In genomic region chr11:78199015-78199652, GRCh38 we compare ENCODE assay signal across 26 cellular contexts.
"Had no signal": no experiment of that assay in that cellular context is flagged by ENCODE, and none has a peak within 500 bp of the region (broad histone marks: within the 10 kb centered on the region; RNA-seq: fewer than 3 reads in every experiment).

No MANE protein-coding gene starts in this region.

- H3K9ac ChIP-seq: neural progenitor cell had no signal

- H3K27ac ChIP-seq: adrenal gland, breast epithelium, gastrocnemius medialis, heart right ventricle, left ventricle myocardium inferior, neural progenitor cell, ovary, psoas muscle, upper lobe of right lung, WERI-Rb-1 had no signal

- H3K27me3 ChIP-seq: adrenal gland, breast epithelium, gastrocnemius medialis, heart right ventricle, neural progenitor cell, ovary, upper lobe of right lung had no signal

- H3K4me3 Mint-ChIP-seq: activated CD4-positive, alpha-beta memory T cell treated with anti-CD3 and anti-CD28 coated beads for 36 hours; activated T-cell treated with anti-CD3 and anti-CD28 coated beads, Interleukin-2, amount 50 U/mL, for 4 hours; immature natural killer cell; neural progenitor cell; stimulated activated naive B cell treated with anti-CD40 and anti-IgM and Interleukin-4, amounts not matched to agents 10 μg/mL and 1 μg/mL and 100 μg/mL, for 72 hours had no signal

- H3K4me2 ChIP-seq: neural progenitor cell had no signal

- DNase-seq: activated CD4-positive, alpha-beta memory T cell treated with anti-CD3 and anti-CD28 coated beads for 36 hours; activated effector memory CD4-positive, alpha-beta T cell treated with Interleukin-2 at 50 U/mL for 16 hours; activated T-cell treated with anti-CD3 and anti-CD28 coated beads, Interleukin-2, amount 50 U/mL, for 4 hours; cerebellar nuclear complex; effector CD4-positive, alpha-beta T cell; gastrocnemius medialis; heart right ventricle; immature natural killer cell; kidney glomerular epithelial cell; left ventricle myocardium inferior; mammary epithelial cell; midbrain; psoas muscle; small intestine; stimulated activated CD4-positive, alpha-beta T cell treated with anti-CD3 and anti-CD28 coated beads, Interleukin-4, amount 100 ng/mL, for 24 hours; stimulated activated naive B cell treated with anti-CD40 and anti-IgM and Interleukin-4, amounts not matched to agents 10 μg/mL and 1 μg/mL and 100 μg/mL, for 72 hours; T-helper 2 cell; upper lobe of right lung; WERI-Rb-1 had no signal

- ATAC-seq: activated naive CD4-positive, alpha-beta T cell treated with anti-CD3 and anti-CD28 coated beads, Interleukin-2, amount 50 U/mL, for 72 hours; activated T-cell treated with anti-CD3 and anti-CD28 coated beads, Interleukin-2, amount 50 U/mL, for 4 hours; esophagus mucosa; gastrocnemius medialis; heart right ventricle; psoas muscle; right cardiac atrium; stimulated activated naive B cell treated with anti-CD40 and anti-IgM and Interleukin-4, amounts not matched to agents 10 μg/mL and 1 μg/mL and 100 μg/mL, for 72 hours; upper lobe of right lung had no signal

- H3K27ac Mint-ChIP-seq: activated CD4-positive, alpha-beta memory T cell treated with anti-CD3 and anti-CD28 coated beads for 36 hours; immature natural killer cell; neural progenitor cell; stimulated activated naive B cell treated with anti-CD40 and anti-IgM and Interleukin-4, amounts not matched to agents 10 μg/mL and 1 μg/mL and 100 μg/mL, for 72 hours had no signal

- H3K27me3 Mint-ChIP-seq: activated CD4-positive, alpha-beta memory T cell treated with anti-CD3 and anti-CD28 coated beads for 36 hours; stimulated activated naive B cell treated with anti-CD40 and anti-IgM and Interleukin-4, amounts not matched to agents 10 μg/mL and 1 μg/mL and 100 μg/mL, for 72 hours had no signal

- H3K4me3 ChIP-seq: adrenal gland, breast epithelium, gastrocnemius medialis, heart right ventricle, left ventricle myocardium inferior, neural progenitor cell, ovary, psoas muscle, upper lobe of right lung had no signal

- H3K4me1 ChIP-seq: breast epithelium, neural progenitor cell, psoas muscle had no signal

- H3K36me3 ChIP-seq: breast epithelium, gastrocnemius medialis, neural progenitor cell, ovary, upper lobe of right lung had no signal

- H3K9me3 Mint-ChIP-seq: activated CD4-positive, alpha-beta memory T cell treated with anti-CD3 and anti-CD28 coated beads for 36 hours; activated naive CD4-positive, alpha-beta T cell treated with anti-CD3 and anti-CD28 coated beads, Interleukin-2, amount 50 U/mL, for 72 hours; activated T-cell treated with anti-CD3 and anti-CD28 coated beads, Interleukin-2, amount 50 U/mL, for 4 hours; neural progenitor cell; stimulated activated naive B cell treated with anti-CD40 and anti-IgM and Interleukin-4, amounts not matched to agents 10 μg/mL and 1 μg/mL and 100 μg/mL, for 72 hours had no signal

- H3K9me3 ChIP-seq: adrenal gland, breast epithelium, gastrocnemius medialis, heart right ventricle, left ventricle myocardium inferior, ovary, psoas muscle, upper lobe of right lung had no signal

- H2AFZ ChIP-seq: neural progenitor cell had no signal
